ENCODE assay signal across 34 cellular contexts in genomic region chr10:127014671-127015070, GRCh38.
"Had no signal": no experiment of that assay in that cellular context is flagged by ENCODE, and none has a peak within 500 bp of the region (broad histone marks: within the 10 kb centered on the region; RNA-seq: fewer than 3 reads in every experiment).

No MANE protein-coding gene starts in this region.

- H3K27me3 ChIP-seq: adrenal gland, body of pancreas, brain microvascular endothelial cell, breast epithelium had no signal

- H3K4me3 Mint-ChIP-seq: activated B cell treated with CpG ODN at 0.5 μM for 24 hours; activated CD4-positive, alpha-beta memory T cell treated with anti-CD3 and anti-CD28 coated beads for 36 hours; activated CD4-positive, alpha-beta T cell treated with anti-CD3 and anti-CD28 coated beads, Interleukin-2, amount 10 ng/mL, durations not matched to agents 24 days and 14 days; activated CD8-positive, alpha-beta T cell treated with anti-CD3 and anti-CD28 coated beads for 36 hours; activated naive CD4-positive, alpha-beta T cell treated with anti-CD3 and anti-CD28 coated beads for 36 hours; activated naive CD8-positive, alpha-beta T cell treated with anti-CD3 and anti-CD28 coated beads for 36 hours; activated T-cell treated with anti-CD3 and anti-CD28 coated beads, Interleukin-2, amount 50 U/mL, for 4 hours; activated T-cell treated with anti-CD3 and anti-CD28 coated beads, Interleukin-2, amount 50 U/mL, for 72 hours; activated T-helper 1 cell treated with anti-CD3 and anti-CD28 coated beads, Interleukin-12 subunit alpha, Interleukin-12 subunit beta, Interleukin-2, Interleukin-4 antibody, amounts not matched to agents 30 ng/mL and 10 ng/mL and 1 ng/mL, durations not matched to agents 14 hours and 24 hours and 36 hours; activated T-helper 17 cell treated with anti-CD3 and anti-CD28 coated beads, Interleukin-2, amount 50 U/mL, for 72 hours; T-helper 1 cell treated with Interleukin-12 subunit alpha and Interleukin-12 subunit beta and Interleukin-4 antibody, amounts not matched to agents 30 μg/mL and 1 μg/mL, for 36 hours; T-helper 2 cell treated with Interferon-gamma antibody and Interleukin-4, amounts not matched to agents 5 μg/mL and 100 μg/mL, for 36 hours had no signal

- H3K4me3 ChIP-seq: adrenal gland, body of pancreas, breast epithelium had no signal

- H3K36me3 ChIP-seq: adrenal gland, breast epithelium had no signal

- H3K27me3 Mint-ChIP-seq: activated B cell treated with CpG ODN at 0.5 μM for 24 hours; activated CD4-positive, alpha-beta memory T cell treated with anti-CD3 and anti-CD28 coated beads for 36 hours; activated CD4-positive, alpha-beta T cell treated with anti-CD3 and anti-CD28 coated beads, Interleukin-2, amount 10 ng/mL, durations not matched to agents 24 days and 14 days; activated naive CD8-positive, alpha-beta T cell treated with anti-CD3 and anti-CD28 coated beads for 36 hours had no signal

- H3K4me1 Mint-ChIP-seq: activated B cell treated with CpG ODN at 0.5 μM for 24 hours; activated CD4-positive, alpha-beta T cell treated with anti-CD3 and anti-CD28 coated beads, Interleukin-2, amount 10 ng/mL, durations not matched to agents 24 days and 14 days; activated naive CD8-positive, alpha-beta T cell treated with anti-CD3 and anti-CD28 coated beads for 36 hours; activated T-helper 17 cell treated with anti-CD3 and anti-CD28 coated beads, Interleukin-2, amount 50 U/mL, for 72 hours had no signal

- DNase-seq: activated B cell treated with CpG ODN at 0.5 μM for 24 hours; activated CD4-positive, alpha-beta memory T cell treated with anti-CD3 and anti-CD28 coated beads for 36 hours; activated CD4-positive, alpha-beta T cell treated with anti-CD3 and anti-CD28 coated beads for 4 hours; activated CD4-positive, alpha-beta T cell treated with anti-CD3 and anti-CD28 coated beads, Interleukin-2, amount 10 ng/mL, durations not matched to agents 24 days and 14 days; activated CD4-positive, alpha-beta T cell treated with anti-CD3 and anti-CD28 coated beads, Interleukin-2, amount 50 U/mL, for 1 hour; activated CD4-positive, alpha-beta T cell treated with anti-CD3 and anti-CD28 coated beads, Interleukin-2, amount 50 U/mL, for 4 hours; activated CD4-positive, CD25-positive, alpha-beta regulatory T cell treated with anti-CD3 and anti-CD28 coated beads, Interleukin-2, amount 50 U/mL, for 72 hours; activated CD8-positive, alpha-beta memory T cell treated with anti-CD3 and anti-CD28 coated beads, Interleukin-2, amount 50 U/mL, for 4 hours; activated CD8-positive, alpha-beta T cell treated with anti-CD3 and anti-CD28 coated beads for 36 hours; activated effector memory CD4-positive, alpha-beta T cell treated with anti-CD3 and anti-CD28 coated beads, Interleukin-2, amount 50 U/mL, for 16 hours; activated gamma-delta T cell treated with Interleukin-2 at 50 U/mL for 16 hours; activated naive CD4-positive, alpha-beta T cell; activated naive CD4-positive, alpha-beta T cell treated with anti-CD3 and anti-CD28 coated beads for 36 hours; activated naive CD4-positive, alpha-beta T cell treated with anti-CD3 and anti-CD28 coated beads, Interleukin-2, amount 50 U/mL, for 16 hours; activated naive CD8-positive, alpha-beta T cell treated with anti-CD3 and anti-CD28 coated beads for 36 hours; activated T-cell treated with anti-CD3 and anti-CD28 coated beads for 4 hours; activated T-cell treated with anti-CD3 and anti-CD28 coated beads, Interleukin-2, amount 50 U/mL, for 1 hour; activated T-cell treated with anti-CD3 and anti-CD28 coated beads, Interleukin-2, amount 50 U/mL, for 4 hours; activated T-cell treated with anti-CD3 and anti-CD28 coated beads, Interleukin-2, amount 50 U/mL, for 72 hours; adrenal gland; amniotic stem cell; aorta; body of pancreas; brain microvascular endothelial cell; central memory CD4-positive, alpha-beta T cell; T-helper 1 cell; T-helper 2 cell; T-helper 9 cell had no signal

- H3K9me3 ChIP-seq: adrenal gland, body of pancreas, breast epithelium had no signal

- ATAC-seq: activated CD8-positive, alpha-beta T cell treated with anti-CD3 and anti-CD28 coated beads for 36 hours; activated naive CD4-positive, alpha-beta T cell treated with anti-CD3 and anti-CD28 coated beads, Interleukin-2, amount 50 U/mL, for 72 hours; activated T-cell treated with anti-CD3 and anti-CD28 coated beads, Interleukin-2, amount 50 U/mL, for 4 hours; activated T-cell treated with anti-CD3 and anti-CD28 coated beads, Interleukin-2, amount 50 U/mL, for 72 hours; activated T-helper 17 cell treated with anti-CD3 and anti-CD28 coated beads, Interleukin-2, amount 50 U/mL, for 72 hours; body of pancreas had no signal

- H3K9me3 Mint-ChIP-seq: activated B cell treated with CpG ODN at 0.5 μM for 24 hours; activated CD4-positive, alpha-beta memory T cell treated with anti-CD3 and anti-CD28 coated beads for 36 hours; activated CD4-positive, alpha-beta T cell treated with anti-CD3 and anti-CD28 coated beads, Interleukin-2, amount 10 ng/mL, durations not matched to agents 24 days and 14 days; activated CD8-positive, alpha-beta T cell treated with anti-CD3 and anti-CD28 coated beads for 36 hours; activated naive CD4-positive, alpha-beta T cell treated with anti-CD3 and anti-CD28 coated beads for 36 hours; activated naive CD4-positive, alpha-beta T cell treated with anti-CD3 and anti-CD28 coated beads, Interleukin-2, amount 50 U/mL, for 72 hours; activated naive CD8-positive, alpha-beta T cell treated with anti-CD3 and anti-CD28 coated beads for 36 hours; activated T-cell treated with anti-CD3 and anti-CD28 coated beads, Interleukin-2, amount 50 U/mL, for 4 hours; activated T-cell treated with anti-CD3 and anti-CD28 coated beads, Interleukin-2, amount 50 U/mL, for 72 hours; activated T-helper 1 cell treated with anti-CD3 and anti-CD28 coated beads, Interleukin-12 subunit alpha, Interleukin-12 subunit beta, Interleukin-2, Interleukin-4 antibody, amounts not matched to agents 30 ng/mL and 10 ng/mL and 1 ng/mL, durations not matched to agents 14 hours and 24 hours and 36 hours; T-helper 1 cell treated with Interleukin-12 subunit alpha and Interleukin-12 subunit beta and Interleukin-4 antibody, amounts not matched to agents 30 μg/mL and 1 μg/mL, for 36 hours; T-helper 2 cell treated with Interferon-gamma antibody and Interleukin-4, amounts not matched to agents 5 μg/mL and 100 μg/mL, for 36 hours had no signal

- H3K36me3 Mint-ChIP-seq: activated CD4-positive, alpha-beta memory T cell treated with anti-CD3 and anti-CD28 coated beads for 36 hours; activated naive CD4-positive, alpha-beta T cell treated with anti-CD3 and anti-CD28 coated beads, Interleukin-2, amount 50 U/mL, for 72 hours; activated naive CD8-positive, alpha-beta T cell treated with anti-CD3 and anti-CD28 coated beads for 36 hours had no signal

- H3K27ac ChIP-seq: adrenal gland, brain microvascular endothelial cell had no signal

- H3K27ac Mint-ChIP-seq: activated B cell treated with CpG ODN at 0.5 μM for 24 hours; activated CD4-positive, alpha-beta memory T cell treated with anti-CD3 and anti-CD28 coated beads for 36 hours; activated CD4-positive, alpha-beta T cell treated with anti-CD3 and anti-CD28 coated beads, Interleukin-2, amount 10 ng/mL, durations not matched to agents 24 days and 14 days; activated CD8-positive, alpha-beta T cell treated with anti-CD3 and anti-CD28 coated beads for 36 hours; activated naive CD4-positive, alpha-beta T cell treated with anti-CD3 and anti-CD28 coated beads for 36 hours; activated naive CD4-positive, alpha-beta T cell treated with anti-CD3 and anti-CD28 coated beads, Interleukin-2, amount 50 U/mL, for 72 hours; activated naive CD8-positive, alpha-beta T cell treated with anti-CD3 and anti-CD28 coated beads for 36 hours; activated T-cell treated with anti-CD3 and anti-CD28 coated beads, Interleukin-2, amount 50 U/mL, for 72 hours; activated T-helper 1 cell treated with anti-CD3 and anti-CD28 coated beads, Interleukin-12 subunit alpha, Interleukin-12 subunit beta, Interleukin-2, Interleukin-4 antibody, amounts not matched to agents 30 ng/mL and 10 ng/mL and 1 ng/mL, durations not matched to agents 14 hours and 24 hours and 36 hours; activated T-helper 17 cell treated with anti-CD3 and anti-CD28 coated beads, Interleukin-2, amount 50 U/mL, for 72 hours; T-helper 1 cell treated with Interleukin-12 subunit alpha and Interleukin-12 subunit beta and Interleukin-4 antibody, amounts not matched to agents 30 μg/mL and 1 μg/mL, for 36 hours; T-helper 2 cell treated with Interferon-gamma antibody and Interleukin-4, amounts not matched to agents 5 μg/mL and 100 μg/mL, for 36 hours had no signal
